ENCODE assay signal across 17 cellular contexts in genomic region chr7:918441-919113, GRCh38. TPM values are rescaled to one million over a fixed set of nuclear protein-coding genes. Genes with fewer than 3 reads are reported as not detected.
DNase-seq lines count a peak whose midpoint lies in the region; ATAC-seq, FAIRE-seq and TF ChIP-seq lines count a peak whose summit lies in the region.
"Had no signal": no experiment of that assay in that cellular context is flagged by ENCODE, and none has a peak within 500 bp of the region (broad histone marks: within the 10 kb centered on the region; RNA-seq: fewer than 3 reads in every experiment).

No MANE protein-coding gene starts in this region.

- H3K9me3 ChIP-seq in left ventricle myocardium inferior (replicated peaks): no peaks in the 10 kb centered on the region
- no peaks in the 10 kb centered on the region for H3K9me3 ChIP-seq in pancreas
- H3K9me3 ChIP-seq: prostate gland had no signal

- peak; percentile 1 for DNase-seq in stimulated activated CD4-positive, alpha-beta T cell treated with anti-CD3 and anti-CD28 coated beads, Interleukin-4, amount 100 ng/mL, for 1 hour
- DNase-seq in stimulated activated CD4-positive, alpha-beta T cell treated with anti-CD3 and anti-CD28 coated beads, Interleukin-2, amount 100 ng/mL, for 24 hours: no peak
- DNase-seq in left ventricle myocardium inferior (peak; percentile 2), pancreas (peak in 4 of 6 donors; percentile 10 to 50 (median 32)), activated gamma-delta T cell treated with Interleukin-2 at 50 U/mL for 16 hours (no peak), MV-4-11 (lab: John Stamatoyannopoulos, UW) (no peak), HTR-8/SVneo (ENCODE audit: insufficient read length, low spot score) (no peak)
- DNase-seq: central memory CD4-positive, alpha-beta T cell; effector memory CD8-positive, alpha-beta T cell; hypothalamus; KG1; NCI-H1105 treated with DMSO at 0.1 percent for 48 hours; RPMI8226 had no signal

- H3K4me3 ChIP-seq in left ventricle myocardium inferior (no peak overlapping the region), pancreas (no peak overlapping the region)
- H3K4me3 ChIP-seq: GM12878, prostate gland had no signal

- TF ChIP-seq CTCF in left ventricle myocardium inferior (IDR thresholded peaks at IDR 0.05; ENCODE audit: borderline replicate concordance) (no peak), pancreas (IDR thresholded peaks at IDR 0.05) (no peak)

- 87 to 90% methylated on average over 17 to 21 of the region's 21 CpGs for WGBS in pancreas, 2 donors

- FAIRE-seq in pancreas (lab: Jason Lieb, UNC) (no peak), HTR-8/SVneo (lab: Jason Lieb, UNC) (no peak)
- FAIRE-seq: G401.6, GM12878 had no signal

- ATAC-seq in pancreas: no peak
- ATAC-seq: effector memory CD8-positive, alpha-beta T cell; GM12878 had no signal

- H3K36me3 ChIP-seq in left ventricle myocardium inferior (no peaks in the 10 kb centered on the region), pancreas (no peaks in the 10 kb centered on the region)
- H3K36me3 ChIP-seq: prostate gland had no signal

- H3K4me1 ChIP-seq in left ventricle myocardium inferior (peaks cover 13% of the 10 kb centered on the region), pancreas (no peaks in the 10 kb centered on the region)
- H3K4me1 ChIP-seq: prostate gland had no signal

- H3K27me3 ChIP-seq in left ventricle myocardium inferior (ENCODE audit: low read depth) (peaks cover 17% of the 10 kb centered on the region), pancreas (no peaks in the 10 kb centered on the region)

- H3K27ac ChIP-seq in left ventricle myocardium inferior (replicated peaks): no peak overlapping the region
- H3K27ac ChIP-seq in pancreas: no peak overlapping the region
- H3K27ac ChIP-seq: prostate gland, VCaP had no signal

- intact Hi-C loops in left ventricle myocardium inferior (cut with micrococcal nuclease) (no loop called here), pancreas (cut with DNase I) (no loop called here)

RNA-seq across cellular contexts. Expression of gene ADAP1, which starts 35.9 kb away (rescaled TPM):
- total RNA-seq in left ventricle myocardium inferior (8.4 TPM), pancreas (10 to 100 TPM; 10.9 to 15.0 (median 13.7) TPM)
- 10 to 100 TPM; 15.5 to 41.2 TPM for polyA plus RNA-seq in pancreas

RNA-seq across cellular contexts. Expression of gene GET4, which starts 42.2 kb away (rescaled TPM):
- total RNA-seq in left ventricle myocardium inferior (22.9 TPM), pancreas (10 to 100 TPM; 13.1 to 23.8 (median 19.9) TPM)
- 10 to 100 TPM; 52.6 to 94.5 TPM for polyA plus RNA-seq in pancreas

RNA-seq across cellular contexts. Expression of gene COX19, which starts 56.8 kb away (rescaled TPM):
- total RNA-seq in left ventricle myocardium inferior: 8.5 TPM
- 1 to 10 TPM; 4.2 to 8.6 (median 6.0) TPM for total RNA-seq in pancreas
- 1 to 10 TPM; 7.5 to 9.1 TPM for polyA plus RNA-seq in pancreas

Comparison
In these comparisons a context has a peak if more than half of its experiments do, and no peak if none do; other contexts are left out.
1. DNase-seq: peak in stimulated activated CD4-positive, alpha-beta T cell treated with anti-CD3 and anti-CD28 coated beads, Interleukin-4, amount 100 ng/mL, for 1 hour (single experiment), left ventricle myocardium inferior (single experiment) and pancreas (4 of 6); none in stimulated activated CD4-positive, alpha-beta T cell treated with anti-CD3 and anti-CD28 coated beads, Interleukin-2, amount 100 ng/mL, for 24 hours (0 of 2), activated gamma-delta T cell treated with Interleukin-2 at 50 U/mL for 16 hours (single experiment), MV-4-11 (single experiment) and HTR-8/SVneo (single experiment).